8 cellular contexts compared by ENCODE assay signal in genomic region chr16:15949210-15950166, GRCh38. TPM values are rescaled to one million over a fixed set of nuclear protein-coding genes. Genes with fewer than 3 reads are reported as not detected.
DNase-seq lines count a peak whose midpoint lies in the region; ATAC-seq and TF ChIP-seq lines count a peak whose summit lies in the region.

Gene ABCC1 (plus strand): TSS chr16:15949616. CDS start chr16:15949752, 136 bp downstream.

- H3K27me3 ChIP-seq in esophagus squamous epithelium (no peaks in the 10 kb centered on the region), stomach smooth muscle (ENCODE audit: control insufficient read depth in 1 of 2, insufficient read depth in 2 of 2, low read length in 2 of 2) (no peaks in the 10 kb centered on the region)

- H3K27ac Mint-ChIP-seq in natural killer cell treated with Interleukin-12 subunit alpha and Interleukin-12 subunit beta and Interleukin-15 and Interleukin-18, amount 100 ng/mL, for 72 hours = peak within 1 kb of the TSS; percentile 93 to 95

- no peaks in the 10 kb centered on the region for H3K36me3 Mint-ChIP-seq in natural killer cell treated with Interleukin-12 subunit alpha and Interleukin-12 subunit beta and Interleukin-15 and Interleukin-18, amount 100 ng/mL, for 72 hours

- no peaks in the 10 kb centered on the region for H3K27me3 Mint-ChIP-seq in natural killer cell treated with Interleukin-12 subunit alpha and Interleukin-12 subunit beta and Interleukin-15 and Interleukin-18, amount 100 ng/mL, for 72 hours

- 0 to 1% methylated on average over 3 to 15 of the region's 112 CpGs for WGBS in esophagus squamous epithelium, 2 donors

- peak within 1 kb of the TSS; percentile 97 for H3K4me3 Mint-ChIP-seq in natural killer cell treated with Interleukin-12 subunit alpha and Interleukin-12 subunit beta and Interleukin-15 and Interleukin-18, amount 100 ng/mL, for 72 hours

- peak within 1 kb of the TSS; percentile 92 to 96 (median 96) for H3K27ac ChIP-seq in esophagus squamous epithelium
- H3K27ac ChIP-seq in stomach smooth muscle (ENCODE audit: low read length) = peak within 1 kb of the TSS; percentile 85

- peak within 1 kb of the TSS; percentile 85 to 87 for H3K9ac ChIP-seq in stomach smooth muscle (ENCODE audit: low read length in 2 of 2)

- H3K9me3 ChIP-seq in esophagus squamous epithelium (no peaks in the 10 kb centered on the region), stomach smooth muscle (ENCODE audit: control insufficient read depth in 2 of 2, low read length in 2 of 2) (no peaks in the 10 kb centered on the region)

- DNase-seq in HFF-Myc (ENCODE audit: extremely low read depth, low read depth) (no peak), NCI-H82 (lab: John Stamatoyannopoulos, UW) (peak; percentile 76), esophagus squamous epithelium (lab: John Stamatoyannopoulos, UW) (no peak), NCI-H1694 (lab: John Stamatoyannopoulos, UW) (no peak)
- DNase-seq in activated T-cell treated with anti-CD3 and anti-CD28 coated beads, Interleukin-2, amount 50 U/mL, for 1 hour = peak; percentile 75
- DNase-seq in natural killer cell treated with Interleukin-12 subunit alpha and Interleukin-12 subunit beta and Interleukin-15 and Interleukin-18, amount 100 ng/mL, for 72 hours (ENCODE audit: low spot score) = peak; percentile 71

- no peaks in the 10 kb centered on the region for H3K36me3 ChIP-seq in esophagus squamous epithelium
- H3K36me3 ChIP-seq in stomach smooth muscle (ENCODE audit: control insufficient read depth in 2 of 2, insufficient read depth in 2 of 2, low read length in 2 of 2) = no peaks in the 10 kb centered on the region

- intact Hi-C loops in esophagus squamous epithelium (cut with DNase I) = loop anchor here (10.0 kb wide), 1 partner anchor 65 kb away; the partner anchor contains the start of gene CEP20

- H3K4me1 Mint-ChIP-seq in natural killer cell treated with Interleukin-12 subunit alpha and Interleukin-12 subunit beta and Interleukin-15 and Interleukin-18, amount 100 ng/mL, for 72 hours (ENCODE audit: low read depth in 2 of 2) = peaks cover 29 to 30% of the 10 kb centered on the region in 2 donors

- H3K4me3 ChIP-seq in HFF-Myc (replicated peaks; ENCODE audit: low read depth, low read length) = peak within 1 kb of the TSS; percentile 62
- peak within 1 kb of the TSS; percentile 86 to 95 (median 94) for H3K4me3 ChIP-seq in esophagus squamous epithelium
- H3K4me3 ChIP-seq in stomach smooth muscle (ENCODE audit: low read length in 2 of 2) = peak within 1 kb of the TSS; percentile 87 to 94

- 0 out of 3 replicates have a peak, but pooled peaks have one; percentile 12 for TF ChIP-seq CTCF in GM12872 (IDR thresholded peaks at IDR 0.05; ENCODE audit: insufficient read depth, low read depth, low read length)
- peak; percentile 7 for TF ChIP-seq CTCF in HFF-Myc (IDR thresholded peaks at IDR 0.05; ENCODE audit: low read depth, low read length, missing control alignments)
- TF ChIP-seq CTCF in esophagus squamous epithelium (IDR thresholded peaks at IDR 0.05) = no peak

- ATAC-seq in natural killer cell treated with Interleukin-12 subunit alpha and Interleukin-12 subunit beta and Interleukin-15 and Interleukin-18, amount 100 ng/mL, for 72 hours = peak; percentile 89 to 92

- H3K4me1 ChIP-seq in esophagus squamous epithelium (peaks cover 18 to 81% (median 42%) of the 10 kb centered on the region in 3 donors), stomach smooth muscle (ENCODE audit: control insufficient read depth, insufficient read depth, low read length) (peaks cover 44% of the 10 kb centered on the region)

- TF ChIP-seq POLR2A in esophagus squamous epithelium (IDR thresholded peaks at IDR 0.05) = peak in 1 of 4 donors; percentile 23

- no peaks in the 10 kb centered on the region for H3K9me3 Mint-ChIP-seq in natural killer cell treated with Interleukin-12 subunit alpha and Interleukin-12 subunit beta and Interleukin-15 and Interleukin-18, amount 100 ng/mL, for 72 hours

RNA-seq across cellular contexts. Expression of gene ABCC1, which starts in this region (rescaled TPM):
- 10 to 100 TPM; 22.9 to 56.7 (median 46.9) TPM for total RNA-seq in esophagus squamous epithelium
- total RNA-seq in natural killer cell treated with Interleukin-12 subunit alpha and Interleukin-12 subunit beta and Interleukin-15 and Interleukin-18, amount 100 ng/mL, for 72 hours = 100 to 1,000 TPM in 1 of 2 donors, 10 to 100 TPM in 1; 43.1 to 106 TPM

Comparison
In these comparisons a context has a peak if more than half of its experiments do, and no peak if none do; other contexts are left out.
1. CTCF ChIP-seq: peak in GM12872 (single experiment) and HFF-Myc (single experiment); none in esophagus squamous epithelium (0 of 6).
2. DNase-seq: peak in NCI-H82 (single experiment), activated T-cell treated with anti-CD3 and anti-CD28 coated beads, Interleukin-2, amount 50 U/mL, for 1 hour (single experiment) and natural killer cell treated with Interleukin-12 subunit alpha and Interleukin-12 subunit beta and Interleukin-15 and Interleukin-18, amount 100 ng/mL, for 72 hours (single experiment); none in HFF-Myc (single experiment), esophagus squamous epithelium (single experiment) and NCI-H1694 (single experiment).
3. Peak in every context shown above with its lines, with median percentiles within 50 percentile points of each other: H3K4me3 ChIP-seq.